ENCODE assay signal across 28 cellular contexts in the genomic region with DNA sequence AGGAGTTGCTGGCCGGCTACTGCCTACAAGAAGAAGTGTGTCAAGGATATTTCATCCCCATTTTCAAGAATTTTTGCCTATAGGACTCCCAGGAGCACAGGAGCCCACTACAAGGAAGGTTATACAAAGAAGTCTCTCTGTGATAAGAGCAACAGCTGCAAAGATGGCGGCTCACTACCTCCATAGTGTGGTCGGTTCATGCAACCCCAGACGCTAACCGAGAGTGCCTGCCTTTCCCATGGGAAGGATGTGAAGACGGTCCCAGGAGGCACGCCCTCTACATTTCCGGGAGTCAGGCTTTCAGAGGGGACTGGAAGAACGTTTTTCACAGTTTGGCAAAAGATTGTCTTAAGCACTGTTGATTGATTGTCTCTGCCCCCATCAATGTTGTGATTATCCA.
"Had no signal": no experiment of that assay in that cellular context is flagged by ENCODE, and none has a peak within 500 bp of the region (broad histone marks: within the 10 kb centered on the region; RNA-seq: fewer than 3 reads in every experiment).

No MANE protein-coding gene starts in this region.

- H3K27ac Mint-ChIP-seq: dendritic cell treated with granulocyte-macrophage colony-stimulating factor and Interleukin-4, amounts not matched to agents 40 ng/mL and 50 ng/mL, for 4 days; endodermal cell; mesothelial cell of epicardium; naive B cell; natural killer cell treated with Interleukin-12 subunit alpha and Interleukin-12 subunit beta and Interleukin-15 and Interleukin-18, amount 100 ng/mL, for 72 hours; neural progenitor cell; stimulated activated naive B cell treated with anti-CD40 and anti-IgM and Interleukin-4, amounts not matched to agents 10 μg/mL and 1 μg/mL and 100 μg/mL, for 72 hours; stimulated activated naive CD8-positive, alpha-beta T cell treated with anti-CD3 and anti-CD28 coated beads, Interleukin-15, Interleukin-2, amounts not matched to agents 100 ng/mL and 50 ng/mL, for 24 hours had no signal

- H3K4me3 ChIP-seq: colonic mucosa, heart right ventricle, left lung, mucosa of descending colon, neural progenitor cell, psoas muscle, sigmoid colon, spleen, thyroid gland, vagina had no signal

- H3K4me1 Mint-ChIP-seq: endodermal cell; mesothelial cell of epicardium; naive B cell; stimulated activated naive B cell treated with anti-CD40 and anti-IgM and Interleukin-4, amounts not matched to agents 10 μg/mL and 1 μg/mL and 100 μg/mL, for 72 hours had no signal

- H3K27me3 ChIP-seq: colonic mucosa, heart right ventricle, left lung, neural progenitor cell, sigmoid colon, spleen, thyroid gland, vagina had no signal

- DNase-seq: colonic mucosa; effector CD8-positive, alpha-beta T cell; endodermal cell; foreskin melanocyte; glutamatergic neuron; heart right ventricle; left cardiac atrium; left lung; mesenchymal stem cell; mucosa of descending colon; naive B cell; psoas muscle; right cardiac atrium; sigmoid colon; spleen; stimulated activated CD4-positive, alpha-beta T cell treated with anti-CD3 and anti-CD28 coated beads, Interleukin-2, amount 100 ng/mL, for 48 hours; stimulated activated naive B cell treated with anti-CD40 and anti-IgM and Interleukin-4, amounts not matched to agents 10 μg/mL and 1 μg/mL and 100 μg/mL, for 72 hours; thyroid gland; trophoblast cell had no signal

- H3K4me1 ChIP-seq: colonic mucosa, heart right ventricle, left lung, neural progenitor cell, psoas muscle, sigmoid colon, spleen, thyroid gland, vagina had no signal

- H3K27ac ChIP-seq: colonic mucosa, epithelial cell of prostate, heart right ventricle, left lung, neural progenitor cell, psoas muscle, sigmoid colon, spleen, thyroid gland, vagina had no signal

- H3K9me3 ChIP-seq: colonic mucosa, left lung, psoas muscle, spleen, thyroid gland, vagina had no signal

- FAIRE-seq: islet of Langerhans had no signal

- H3K36me3 ChIP-seq: colonic mucosa, heart right ventricle, left lung, neural progenitor cell, sigmoid colon, spleen, thyroid gland, vagina had no signal

- H3K9me3 Mint-ChIP-seq: stimulated activated naive CD8-positive, alpha-beta T cell treated with anti-CD3 and anti-CD28 coated beads, Interleukin-15, Interleukin-2, amounts not matched to agents 100 ng/mL and 50 ng/mL, for 24 hours had no signal

- H3K27me3 Mint-ChIP-seq: dendritic cell treated with granulocyte-macrophage colony-stimulating factor and Interleukin-4, amounts not matched to agents 40 ng/mL and 50 ng/mL, for 4 days; naive B cell; natural killer cell treated with Interleukin-12 subunit alpha and Interleukin-12 subunit beta and Interleukin-15 and Interleukin-18, amount 100 ng/mL, for 72 hours; stimulated activated naive B cell treated with anti-CD40 and anti-IgM and Interleukin-4, amounts not matched to agents 10 μg/mL and 1 μg/mL and 100 μg/mL, for 72 hours; stimulated activated naive CD8-positive, alpha-beta T cell treated with anti-CD3 and anti-CD28 coated beads, Interleukin-15, Interleukin-2, amounts not matched to agents 100 ng/mL and 50 ng/mL, for 24 hours had no signal

- ATAC-seq: esophagus mucosa; heart right ventricle; left cardiac atrium; left lung; mucosa of descending colon; natural killer cell treated with Interleukin-12 subunit alpha and Interleukin-12 subunit beta and Interleukin-15 and Interleukin-18, amount 100 ng/mL, for 72 hours; psoas muscle; right cardiac atrium; stimulated activated naive B cell treated with anti-CD40 and anti-IgM and Interleukin-4, amounts not matched to agents 10 μg/mL and 1 μg/mL and 100 μg/mL, for 72 hours had no signal

- H3K4me3 Mint-ChIP-seq: dendritic cell treated with granulocyte-macrophage colony-stimulating factor and Interleukin-4, amounts not matched to agents 40 ng/mL and 50 ng/mL, for 4 days; endodermal cell; mesothelial cell of epicardium; naive B cell; natural killer cell treated with Interleukin-12 subunit alpha and Interleukin-12 subunit beta and Interleukin-15 and Interleukin-18, amount 100 ng/mL, for 72 hours; neural progenitor cell; stimulated activated naive B cell treated with anti-CD40 and anti-IgM and Interleukin-4, amounts not matched to agents 10 μg/mL and 1 μg/mL and 100 μg/mL, for 72 hours; stimulated activated naive CD8-positive, alpha-beta T cell treated with anti-CD3 and anti-CD28 coated beads, Interleukin-15, Interleukin-2, amounts not matched to agents 100 ng/mL and 50 ng/mL, for 24 hours had no signal

- H3K36me3 Mint-ChIP-seq: mesothelial cell of epicardium; naive B cell; natural killer cell treated with Interleukin-12 subunit alpha and Interleukin-12 subunit beta and Interleukin-15 and Interleukin-18, amount 100 ng/mL, for 72 hours; neural progenitor cell; stimulated activated naive B cell treated with anti-CD40 and anti-IgM and Interleukin-4, amounts not matched to agents 10 μg/mL and 1 μg/mL and 100 μg/mL, for 72 hours had no signal
